In genomic region chr4:146945556-146946374, GRCh38 we compare ENCODE assay signal across 8 cellular contexts.
DNase-seq lines count a peak whose midpoint lies in the region; ATAC-seq and TF ChIP-seq lines count a peak whose summit lies in the region.

A gene with protein sequence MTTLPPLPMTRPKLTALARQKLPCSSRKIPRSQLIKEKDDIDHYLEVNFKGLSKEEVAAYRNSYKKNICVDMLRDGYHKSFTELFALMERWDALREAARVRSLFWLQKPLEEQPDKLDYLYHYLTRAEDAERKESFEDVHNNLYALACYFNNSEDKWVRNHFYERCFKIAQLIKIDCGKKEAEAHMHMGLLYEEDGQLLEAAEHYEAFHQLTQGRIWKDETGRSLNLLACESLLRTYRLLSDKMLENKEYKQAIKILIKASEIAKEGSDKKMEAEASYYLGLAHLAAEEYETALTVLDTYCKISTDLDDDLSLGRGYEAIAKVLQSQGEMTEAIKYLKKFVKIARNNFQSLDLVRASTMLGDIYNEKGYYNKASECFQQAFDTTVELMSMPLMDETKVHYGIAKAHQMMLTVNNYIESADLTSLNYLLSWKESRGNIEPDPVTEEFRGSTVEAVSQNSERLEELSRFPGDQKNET (minus strand): TSS chr4:146945864. CDS start chr4:146939895, 5,969 bp downstream.

- ATAC-seq in GM18868 (IDR thresholded peaks at IDR 0.05; ENCODE audit: unreplicated experiment) (peak; percentile 100), HG03108 (IDR thresholded peaks at IDR 0.05; ENCODE audit: unreplicated experiment) (peak; percentile 100)

- no peak for TF ChIP-seq CTCF in coronary artery (IDR thresholded peaks at IDR 0.05)

- H3K36me3 ChIP-seq in ACC112 (ENCODE audit: insufficient read depth, low read length): no peaks in the 10 kb centered on the region

- H3K4me3 ChIP-seq in ACC112 (ENCODE audit: low read depth, low read length) (peak within 1 kb of the TSS; percentile 71), coronary artery (peak within 1 kb of the TSS; percentile 70)

- no peak within 1 kb of the TSS for H3K27ac ChIP-seq in ACC112 (ENCODE audit: low read depth, low read length)
- no peak within 1 kb of the TSS for H3K27ac ChIP-seq in coronary artery

- peak; percentile 77 for DNase-seq in NCI-H226
- peak; percentile 74 to 84 for DNase-seq in activated CD4-positive, alpha-beta T cell treated with anti-CD3 and anti-CD28 coated beads for 4 hours
- peak; percentile 91 for DNase-seq in coronary artery (ENCODE audit: low spot score)
- peak; percentile 86 for DNase-seq in kidney tubule cell (ENCODE audit: low spot score)
- peak; percentile 72 to 87 for DNase-seq in stimulated activated CD4-positive, alpha-beta T cell treated with anti-CD3 and anti-CD28 coated beads, Interleukin-15, amount 100 ng/mL, for 48 hours (ENCODE audit: low read depth in 2 of 2)

- peaks cover 42% of the 10 kb centered on the region for H3K27me3 ChIP-seq in ACC112 (ENCODE audit: insufficient read depth, low read length)

- H2AFZ ChIP-seq in ACC112 (ENCODE audit: low read length, unreplicated experiment): peak within 1 kb of the TSS; percentile 83

- H3K4me1 ChIP-seq in ACC112 (ENCODE audit: control insufficient read depth, insufficient read depth, low read length, unreplicated experiment): no peaks in the 10 kb centered on the region

- no peaks in the 10 kb centered on the region for H3K79me2 ChIP-seq in ACC112 (ENCODE audit: control insufficient read depth, insufficient read depth, low read length, unreplicated experiment)
